Comparison of ENCODE assay signal across 17 cellular contexts in genomic region chr6:25883991-25884390, GRCh38. TPM values are rescaled to one million over a fixed set of nuclear protein-coding genes. Genes with fewer than 3 reads are reported as not detected.
DNase-seq lines count a peak whose midpoint lies in the region; ATAC-seq, FAIRE-seq and TF ChIP-seq lines count a peak whose summit lies in the region.
"Had no signal": no experiment of that assay in that cellular context is flagged by ENCODE, and none has a peak within 500 bp of the region (broad histone marks: within the 10 kb centered on the region; RNA-seq: fewer than 3 reads in every experiment).

No MANE protein-coding gene starts in this region.

- peak overlapping the region; percentile 43 for H3K4me2 ChIP-seq in A549
- H3K4me2 ChIP-seq in astrocyte (ENCODE audit: low read length) = no peak overlapping the region
- H3K4me2 ChIP-seq: smooth muscle cell had no signal

- CTCF ChIA-PET in A549 (lab: Yijun Ruan, JAX) = no interaction called here

- peaks cover 10% of the 10 kb centered on the region; the same call in 1 of the 2 replicates for H3K4me1 Mint-ChIP-seq in HFFc6 (ENCODE audit: low read depth)
- peaks cover 6% of the 10 kb centered on the region for H3K4me1 Mint-ChIP-seq in astrocyte (ENCODE audit: low read depth, unreplicated experiment)

- no peaks in the 10 kb centered on the region for H3K27me3 ChIP-seq in astrocyte (ENCODE audit: insufficient read depth, low read length)
- H3K27me3 ChIP-seq: SJCRH30, transverse colon had no signal

- peaks cover 6% of the 10 kb centered on the region for H3K27me3 Mint-ChIP-seq in HFFc6 (ENCODE audit: insufficient read depth)
- H3K27me3 Mint-ChIP-seq in astrocyte (ENCODE audit: low read depth, unreplicated experiment) = peaks cover 8% of the 10 kb centered on the region
- H3K27me3 Mint-ChIP-seq: natural killer cell treated with Interleukin-12 subunit alpha and Interleukin-12 subunit beta and Interleukin-15 and Interleukin-18, amount 100 ng/mL, for 72 hours had no signal

- no peak overlapping the region for H3K4me3 Mint-ChIP-seq in HFFc6
- no peak overlapping the region for H3K4me3 Mint-ChIP-seq in astrocyte (ENCODE audit: unreplicated experiment)
- H3K4me3 Mint-ChIP-seq: activated T-cell treated with anti-CD3 and anti-CD28 coated beads, Interleukin-2, amount 50 U/mL, for 4 hours; natural killer cell treated with Interleukin-12 subunit alpha and Interleukin-12 subunit beta and Interleukin-15 and Interleukin-18, amount 100 ng/mL, for 72 hours had no signal

- H3K4me1 ChIP-seq in A549 (peaks cover 26% of the 10 kb centered on the region), astrocyte (ENCODE audit: insufficient read depth, low read length) (no peaks in the 10 kb centered on the region)
- H3K4me1 ChIP-seq: SJCRH30, transverse colon had no signal

- DNase-seq in A549 (ENCODE audit: low read depth in 1 of 2, low spot score in 1 of 2) (peak; percentile 6 to 74), HFFc6 (peak; percentile 57), astrocyte (ENCODE audit: low read depth) (peak; percentile 2), kidney tubule cell (ENCODE audit: low spot score) (peak; percentile 98), activated T-cell treated with anti-CD3 and anti-CD28 coated beads for 4 hours (no peak), middle frontal gyrus (ENCODE audit: extremely low spot score, low spot score) (no peak), cerebellar nuclear complex (lab: John Stamatoyannopoulos, UW) (no peak), DMS 273 treated with DMSO at 0.1 percent for 48 hours (lab: John Stamatoyannopoulos, UW) (no peak)
- DNase-seq: activated CD4-positive, CD25-positive, alpha-beta regulatory T cell; activated T-cell treated with anti-CD3 and anti-CD28 coated beads, Interleukin-2, amount 50 U/mL, for 4 hours; NCI-H1436; NCI-H526 treated with DMSO at 0.1 percent for 48 hours; SJCRH30; transverse colon had no signal

- H3K36me3 Mint-ChIP-seq in HFFc6 (ENCODE audit: low read depth) = no peaks in the 10 kb centered on the region
- H3K36me3 Mint-ChIP-seq in astrocyte (ENCODE audit: low read depth, unreplicated experiment) = no peaks in the 10 kb centered on the region
- H3K36me3 Mint-ChIP-seq: natural killer cell treated with Interleukin-12 subunit alpha and Interleukin-12 subunit beta and Interleukin-15 and Interleukin-18, amount 100 ng/mL, for 72 hours had no signal

- H4K20me1 ChIP-seq in astrocyte (ENCODE audit: insufficient read depth, low read length) = no peaks in the 10 kb centered on the region

- H3K9me3 Mint-ChIP-seq in HFFc6 (no peaks in the 10 kb centered on the region), astrocyte (ENCODE audit: unreplicated experiment) (no peaks in the 10 kb centered on the region)
- H3K9me3 Mint-ChIP-seq: activated T-cell treated with anti-CD3 and anti-CD28 coated beads, Interleukin-2, amount 50 U/mL, for 4 hours; natural killer cell treated with Interleukin-12 subunit alpha and Interleukin-12 subunit beta and Interleukin-15 and Interleukin-18, amount 100 ng/mL, for 72 hours had no signal

- no peak for TF ChIP-seq CTCF in A549 (IDR thresholded peaks at IDR 0.05)
- no peak for TF ChIP-seq CTCF in HFFc6 (IDR thresholded peaks at IDR 0.05)
- TF ChIP-seq CTCF in astrocyte (IDR thresholded peaks at IDR 0.05; ENCODE audit: insufficient read depth, low read depth, low read length) = no peak

- TF ChIP-seq POLR2A in A549 (IDR thresholded peaks at IDR 0.05; ENCODE audit: low read length) = no peak

- FAIRE-seq in A549 (lab: Jason Lieb, UNC) (peak; percentile 36), astrocyte (lab: Jason Lieb, UNC) (no peak)

- peak; percentile 57 to 75; a peak in 3 of 5 replicates for TF ChIP-seq EP300 in A549 (IDR thresholded peaks at IDR 0.05)

- WGBS in A549 (ENCODE audit: missing lambda C conversion rate) = 14% methylated on average over 2 of the region's 2 CpGs

- peak; percentile 78 to 87 for ATAC-seq in A549
- ATAC-seq: activated T-cell treated with anti-CD3 and anti-CD28 coated beads, Interleukin-2, amount 50 U/mL, for 4 hours; natural killer cell treated with Interleukin-12 subunit alpha and Interleukin-12 subunit beta and Interleukin-15 and Interleukin-18, amount 100 ng/mL, for 72 hours had no signal

- no peaks in the 10 kb centered on the region for H3K36me3 ChIP-seq in astrocyte (ENCODE audit: insufficient read depth, low read length)
- H3K36me3 ChIP-seq: SJCRH30, transverse colon had no signal

- H3K79me2 ChIP-seq in astrocyte (ENCODE audit: insufficient read depth, low read length) = no peaks in the 10 kb centered on the region

- H3K4me3 ChIP-seq in A549 = no peak overlapping the region
- no peak overlapping the region for H3K4me3 ChIP-seq in astrocyte (ENCODE audit: insufficient read depth, low read depth, low read length)
- H3K4me3 ChIP-seq: SJCRH30, smooth muscle cell, transverse colon had no signal

- POLR2A ChIA-PET in A549 (lab: Yijun Ruan, JAX) = no interaction called here

- 0 out of 5 replicates have a peak, but pooled peaks of 1 of the 2 experiments have one; percentile 28 for TF ChIP-seq RAD21 in A549 (conservative IDR thresholded peaks at IDR 0.05 in 1 of 2, IDR thresholded peaks at IDR 0.05 in 1 of 2)

- H3K27ac Mint-ChIP-seq in HFFc6 (no peak overlapping the region), astrocyte (ENCODE audit: unreplicated experiment) (no peak overlapping the region)
- H3K27ac Mint-ChIP-seq: natural killer cell treated with Interleukin-12 subunit alpha and Interleukin-12 subunit beta and Interleukin-15 and Interleukin-18, amount 100 ng/mL, for 72 hours had no signal

- H3K27ac ChIP-seq in A549 (peak overlapping the region; percentile 79 to 88), astrocyte (ENCODE audit: low read depth, low read length) (no peak overlapping the region)
- H3K27ac ChIP-seq: SJCRH30, transverse colon had no signal

- no peak overlapping the region for H3K9ac ChIP-seq in astrocyte (ENCODE audit: low read length)

- no peak overlapping the region for H2AFZ ChIP-seq in astrocyte (ENCODE audit: low read depth, low read length)

- H3K9me3 ChIP-seq in A549 (no peaks in the 10 kb centered on the region), astrocyte (ENCODE audit: insufficient read depth, low read depth, low read length) (peaks cover 4% of the 10 kb centered on the region)
- H3K9me3 ChIP-seq: SJCRH30, transverse colon had no signal

TF ChIP-seq in A549, 52 proteins besides CTCF, POLR2A, EP300 and RAD21 (continues in another document):
- peak; percentile 58 to 76; a peak in 3 of 4 replicates for TF ChIP-seq CEBPB (IDR thresholded peaks at IDR 0.05)
- TF ChIP-seq HOXB5 (CRISPR knock-in tag; IDR thresholded peaks at IDR 0.05) = no peak
- no peak for TF ChIP-seq HMGXB4 (CRISPR knock-in tag; IDR thresholded peaks at IDR 0.05; ENCODE audit: borderline replicate concordance)
- TF ChIP-seq JUN (IDR thresholded peaks at IDR 0.05) = peak; percentile 50 to 67; a peak in 3 of 5 replicates
- TF ChIP-seq FOXS1 (CRISPR knock-in tag; IDR thresholded peaks at IDR 0.05) = no peak
- TF ChIP-seq GATA3 (IDR thresholded peaks at IDR 0.05; ENCODE audit: borderline replicate concordance) = 0 out of 2 replicates have a peak, but pooled peaks have one; percentile 19
- TF ChIP-seq SMC3 (IDR thresholded peaks at IDR 0.05) = 0 out of 3 replicates have a peak, but pooled peaks have one; percentile 10
- TF ChIP-seq RCOR1 (IDR thresholded peaks at IDR 0.05; ENCODE audit: low read depth, low read length) = no peak

RNA-seq across cellular contexts. Expression of gene SLC17A3, which starts 9.9 kb away (rescaled TPM):
- polyA plus RNA-seq in A549 (2011; rRNA removed) (7.5 and 9.0 TPM in 2 replicates), A549 (2017; fragmentation: RNase III; extraction: RNeasy Plus Mini Kit Qiagen cat#74134 plus additional on column Dnase treatment) (3.8 to 5.3 TPM (median 4.4 TPM) in 3 replicates)
- 0.82 and 0.89 TPM in 2 replicates for polyA plus RNA-seq in A549 (2012; cell fraction: cytosol; rRNA removed)
- 2.6 and 3.3 TPM in 2 replicates for polyA plus RNA-seq in A549 (2012; cell fraction: nucleus; rRNA removed)
- polyA minus RNA-seq in A549 (2011; rRNA and poly(A)+ RNA removed) = 2.9 and 4.3 TPM in 2 replicates
- not detected for total RNA-seq in HFFc6 (2021; fragmentation: NEBNext Ultra II Directional; extraction: Animal tissue kit (Norgen Biotek cat#: 25700))
- not detected in 2 replicates for total RNA-seq in astrocyte
- total RNA-seq: Daoy; natural killer cell treated with Interleukin-12 subunit alpha and Interleukin-12 subunit beta and Interleukin-15 and Interleukin-18, amount 100 ng/mL, for 72 hours; SJCRH30; smooth muscle cell; transverse colon had no signal
- polyA plus RNA-seq: smooth muscle cell had no signal

RNA-seq across cellular contexts. Expression of gene SLC17A2, which starts 46.5 kb away (rescaled TPM):
- polyA plus RNA-seq in A549 (2011; rRNA removed) = not detected in 2 replicates
- polyA plus RNA-seq in A549 (2012; cell fraction: cytosol; rRNA removed) = not detected in 2 replicates
- polyA plus RNA-seq in A549 (2012; cell fraction: nucleus; rRNA removed) = not detected in 2 replicates
- not detected in 3 replicates for polyA plus RNA-seq in A549 (2017; fragmentation: RNase III; extraction: RNeasy Plus Mini Kit Qiagen cat#74134 plus additional on column Dnase treatment)
- not detected in 2 replicates for polyA minus RNA-seq in A549 (2011; rRNA and poly(A)+ RNA removed)
- not detected for total RNA-seq in HFFc6 (2021; fragmentation: NEBNext Ultra II Directional; extraction: Animal tissue kit (Norgen Biotek cat#: 25700))
- not detected in 2 replicates for total RNA-seq in astrocyte
- total RNA-seq: Daoy; natural killer cell treated with Interleukin-12 subunit alpha and Interleukin-12 subunit beta and Interleukin-15 and Interleukin-18, amount 100 ng/mL, for 72 hours; SJCRH30; smooth muscle cell; transverse colon had no signal
- polyA plus RNA-seq: smooth muscle cell had no signal

RNA-seq across cellular contexts. Expression of gene SLC17A1, which starts 52.1 kb away (rescaled TPM):
- polyA plus RNA-seq in A549 (2011; rRNA removed) = 1.1 and 1.2 TPM in 2 replicates
- polyA plus RNA-seq in A549 (2012; cell fraction: cytosol; rRNA removed) = 0.07 and 0.10 TPM in 2 replicates
- polyA plus RNA-seq in A549 (2012; cell fraction: nucleus; rRNA removed) = 0.12 and 0.58 TPM in 2 replicates
- polyA plus RNA-seq in A549 (2017; fragmentation: RNase III; extraction: RNeasy Plus Mini Kit Qiagen cat#74134 plus additional on column Dnase treatment) = 0.51 to 0.79 TPM (median 0.57 TPM) in 3 replicates
- 0.37 and 0.39 TPM in 2 replicates for polyA minus RNA-seq in A549 (2011; rRNA and poly(A)+ RNA removed)
- total RNA-seq in HFFc6 (2021; fragmentation: NEBNext Ultra II Directional; extraction: Animal tissue kit (Norgen Biotek cat#: 25700)) = not detected
- not detected in 2 replicates for total RNA-seq in astrocyte
- total RNA-seq: activated T-cell treated with anti-CD3 and anti-CD28 coated beads, Interleukin-2, amount 50 U/mL, for 4 hours; Daoy; natural killer cell treated with Interleukin-12 subunit alpha and Interleukin-12 subunit beta and Interleukin-15 and Interleukin-18, amount 100 ng/mL, for 72 hours; SJCRH30; smooth muscle cell; transverse colon had no signal
- polyA plus RNA-seq: smooth muscle cell had no signal

Comparison
In these comparisons a context has a peak if more than half of its experiments do, and no peak if none do; other contexts are left out.
1. DNase-seq: peak in A549 (2 of 2), HFFc6 (single experiment), astrocyte (single experiment) and kidney tubule cell (single experiment); none in activated T-cell treated with anti-CD3 and anti-CD28 coated beads for 4 hours (single experiment), middle frontal gyrus (single experiment), cerebellar nuclear complex (0 of 2) and DMS 273 treated with DMSO at 0.1 percent for 48 hours (single experiment).